ENCODE assay signal across 8 cellular contexts in the genomic region with DNA sequence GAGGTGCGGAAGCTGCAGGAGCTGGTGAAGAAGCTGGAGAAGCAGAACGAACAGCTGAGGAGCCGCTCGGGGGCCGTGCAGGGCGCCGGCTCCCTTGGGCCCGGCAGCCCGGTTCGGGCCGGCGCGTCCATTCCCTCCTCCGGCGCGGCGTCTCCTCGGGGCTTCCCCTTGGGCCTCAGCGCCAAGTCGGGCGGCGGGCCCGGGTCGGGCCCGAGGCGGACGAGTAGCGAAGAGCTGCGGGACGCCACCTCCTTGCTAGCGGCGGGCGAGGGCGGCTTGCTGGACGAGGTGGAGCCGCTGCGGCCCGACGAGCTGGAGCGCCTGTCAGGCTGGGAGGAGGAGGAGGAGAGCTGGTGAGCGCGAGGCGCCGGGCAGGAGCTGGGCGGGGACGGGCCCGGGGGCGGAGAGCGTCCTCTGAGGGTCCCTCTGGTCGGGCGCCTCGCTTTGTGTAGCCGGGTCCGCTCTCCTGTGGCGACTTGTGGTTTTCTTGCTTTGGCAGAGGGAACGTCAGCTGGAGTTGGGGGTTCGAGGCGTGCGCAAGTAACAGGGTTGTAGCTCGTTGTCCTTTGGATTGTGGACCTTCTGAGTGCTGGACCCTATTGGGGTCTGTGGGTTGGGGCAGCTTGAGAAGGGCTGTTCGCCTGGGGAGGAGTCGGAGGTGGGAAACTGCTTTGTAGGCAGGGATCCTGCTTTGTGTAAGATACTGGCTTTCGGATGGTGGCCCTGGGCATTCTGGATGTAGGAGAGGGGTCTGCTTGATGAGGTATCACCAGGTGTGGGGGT. TPM values are rescaled to one million over a fixed set of nuclear protein-coding genes. Genes with fewer than 3 reads are reported as not detected.
DNase-seq lines count a peak whose midpoint lies in the region; ATAC-seq and TF ChIP-seq lines count a peak whose summit lies in the region.

No MANE protein-coding gene starts in this region.

- H3K27me3 ChIP-seq in subcutaneous abdominal adipose tissue (ENCODE audit: control insufficient read depth in 5 of 5, insufficient read depth in 4 of 5, low read length in 5 of 5) = no peaks in the 10 kb centered on the region

- peak; percentile 25 for ATAC-seq in HG02885 (IDR thresholded peaks at IDR 0.05; ENCODE audit: poor library complexity, unreplicated experiment)

- intact Hi-C loops in activated T-helper 1 cell treated with anti-CD3 and anti-CD28 coated beads, Interleukin-12 subunit alpha, Interleukin-12 subunit beta, Interleukin-2, Interleukin-4 antibody, amounts not matched to agents 30 ng/mL and 10 ng/mL and 1 ng/mL, durations not matched to agents 14 hours and 24 hours and 36 hours (cut with micrococcal nuclease) = loop anchor here (1.0 to 5.0 kb wide), 10 partner anchors 26 to 879 kb away; partner anchors contain the start of genes COMMD8, FRYL, NFXL1 and OCIAD1

- no peaks in the 10 kb centered on the region for H3K27me3 Mint-ChIP-seq in activated T-helper 1 cell treated with anti-CD3 and anti-CD28 coated beads, Interleukin-12 subunit alpha, Interleukin-12 subunit beta, Interleukin-2, Interleukin-4 antibody, amounts not matched to agents 30 ng/mL and 10 ng/mL and 1 ng/mL, durations not matched to agents 14 hours and 24 hours and 36 hours (ENCODE audit: insufficient read depth)
- H3K27me3 Mint-ChIP-seq in nephron (ENCODE audit: low read depth) = no peaks in the 10 kb centered on the region

- H3K36me3 Mint-ChIP-seq in activated T-helper 1 cell treated with anti-CD3 and anti-CD28 coated beads, Interleukin-12 subunit alpha, Interleukin-12 subunit beta, Interleukin-2, Interleukin-4 antibody, amounts not matched to agents 30 ng/mL and 10 ng/mL and 1 ng/mL, durations not matched to agents 14 hours and 24 hours and 36 hours (ENCODE audit: low read depth) = peaks cover 5% of the 10 kb centered on the region
- no peaks in the 10 kb centered on the region for H3K36me3 Mint-ChIP-seq in nephron (ENCODE audit: low read depth)

- TF ChIP-seq CTCF in fibroblast of pulmonary artery (IDR thresholded peaks at IDR 0.05; ENCODE audit: low read length, missing control alignments) (no peak), nephron (IDR thresholded peaks at IDR 0.05; ENCODE audit: unreplicated experiment in 3 of 3) (peak in 1 of 3 experiments; percentile 5)

- peak overlapping the region; percentile 89 to 98 (median 94) for H3K9ac ChIP-seq in subcutaneous abdominal adipose tissue (ENCODE audit: low read length in 5 of 5)

- peak overlapping the region; percentile 98 for H3K27ac Mint-ChIP-seq in activated T-helper 1 cell treated with anti-CD3 and anti-CD28 coated beads, Interleukin-12 subunit alpha, Interleukin-12 subunit beta, Interleukin-2, Interleukin-4 antibody, amounts not matched to agents 30 ng/mL and 10 ng/mL and 1 ng/mL, durations not matched to agents 14 hours and 24 hours and 36 hours
- peak overlapping the region; percentile 97 to 98 (median 98) for H3K27ac Mint-ChIP-seq in nephron

- DNase-seq in NCI-H82 (lab: John Stamatoyannopoulos, UW) (peak; percentile 62), NCI-H82 treated with DMSO at 0.1 percent for 48 hours (lab: John Stamatoyannopoulos, UW; ENCODE audit: unreplicated experiment) (no peak), NCI-H748 treated with DMSO at 0.1 percent for 48 hours (lab: John Stamatoyannopoulos, UW) (peak; percentile 28), fibroblast of pulmonary artery (ENCODE audit: low read depth) (peak; percentile 27)
- DNase-seq in activated T-helper 1 cell treated with anti-CD3 and anti-CD28 coated beads, Interleukin-12 subunit alpha, Interleukin-12 subunit beta, Interleukin-2, Interleukin-4 antibody, amounts not matched to agents 30 ng/mL and 10 ng/mL and 1 ng/mL, durations not matched to agents 14 hours and 24 hours and 36 hours (ENCODE audit: low spot score) = peak; percentile 45

- H3K4me1 Mint-ChIP-seq in activated T-helper 1 cell treated with anti-CD3 and anti-CD28 coated beads, Interleukin-12 subunit alpha, Interleukin-12 subunit beta, Interleukin-2, Interleukin-4 antibody, amounts not matched to agents 30 ng/mL and 10 ng/mL and 1 ng/mL, durations not matched to agents 14 hours and 24 hours and 36 hours (ENCODE audit: low read depth) = peaks cover 81% of the 10 kb centered on the region
- H3K4me1 Mint-ChIP-seq in nephron = peaks cover 64% of the 10 kb centered on the region

- peak overlapping the region; percentile 90 for H3K4me3 ChIP-seq in fibroblast of pulmonary artery (replicated peaks; ENCODE audit: low read depth, low read length)
- peak overlapping the region; percentile 87 to 97 (median 89) for H3K4me3 ChIP-seq in subcutaneous abdominal adipose tissue (ENCODE audit: low read depth in 1 of 5, low read length in 5 of 5)

- peak overlapping the region; percentile 98 for H3K4me3 Mint-ChIP-seq in activated T-helper 1 cell treated with anti-CD3 and anti-CD28 coated beads, Interleukin-12 subunit alpha, Interleukin-12 subunit beta, Interleukin-2, Interleukin-4 antibody, amounts not matched to agents 30 ng/mL and 10 ng/mL and 1 ng/mL, durations not matched to agents 14 hours and 24 hours and 36 hours
- H3K4me3 Mint-ChIP-seq in nephron = peak overlapping the region; percentile 97 to 98 (median 98)

- H3K4me1 ChIP-seq in subcutaneous abdominal adipose tissue (ENCODE audit: control insufficient read depth in 5 of 5, insufficient read depth in 5 of 5, low read length in 5 of 5) = peaks cover 0 to 41% (median 35%) of the 10 kb centered on the region in 5 donors

- no peaks in the 10 kb centered on the region for H3K9me3 Mint-ChIP-seq in activated T-helper 1 cell treated with anti-CD3 and anti-CD28 coated beads, Interleukin-12 subunit alpha, Interleukin-12 subunit beta, Interleukin-2, Interleukin-4 antibody, amounts not matched to agents 30 ng/mL and 10 ng/mL and 1 ng/mL, durations not matched to agents 14 hours and 24 hours and 36 hours
- no peaks in the 10 kb centered on the region for H3K9me3 Mint-ChIP-seq in nephron

- H3K36me3 ChIP-seq in subcutaneous abdominal adipose tissue (ENCODE audit: control insufficient read depth in 5 of 5, insufficient read depth in 5 of 5, low read length in 5 of 5) = no peaks in the 10 kb centered on the region

- peak overlapping the region; percentile 96 for H3K27ac ChIP-seq in subcutaneous abdominal adipose tissue (ENCODE audit: low read depth, low read length)

- no peaks in the 10 kb centered on the region for H3K9me3 ChIP-seq in subcutaneous abdominal adipose tissue (ENCODE audit: control insufficient read depth in 5 of 5, low read length in 5 of 5)

RNA-seq across cellular contexts. Expression of gene SLAIN2, which starts 0.6 kb away (rescaled TPM):
- total RNA-seq in activated T-helper 1 cell treated with anti-CD3 and anti-CD28 coated beads, Interleukin-12 subunit alpha, Interleukin-12 subunit beta, Interleukin-2, Interleukin-4 antibody, amounts not matched to agents 30 ng/mL and 10 ng/mL and 1 ng/mL, durations not matched to agents 14 hours and 24 hours and 36 hours = 71.4 and 79.4 TPM in 2 replicates
